Comparison of ENCODE assay signal across 8 cellular contexts in genomic region chr7:43108255-43109011, GRCh38. TPM values are rescaled to one million over a fixed set of nuclear protein-coding genes. Genes with fewer than 3 reads are reported as not detected.
DNase-seq lines count a peak whose midpoint lies in the region; ATAC-seq and TF ChIP-seq lines count a peak whose summit lies in the region.

No MANE protein-coding gene starts in this region.

- DNase-seq in DMS153 (lab: John Stamatoyannopoulos, UW) (peak; percentile 44), Panc1 (ENCODE audit: low read depth, low spot score) (peak; percentile 47), left ventricle myocardium inferior (peak; percentile 44), sciatic nerve (ENCODE audit: low spot score) (peak; percentile 80), amniotic stem cell (lab: John Stamatoyannopoulos, UW) (no peak)
- peak; percentile 57 for DNase-seq in activated naive CD4-positive, alpha-beta T cell treated with anti-CD3 and anti-CD28 coated beads, Interleukin-2, amount 50 U/mL, for 16 hours

- no peak overlapping the region for H3K27ac ChIP-seq in Panc1 (ENCODE audit: low read length)
- no peak overlapping the region for H3K27ac ChIP-seq in left ventricle myocardium inferior (replicated peaks)

- no TSS peak for BruUV-seq in Panc1 (replicated peaks; lab: Mats Ljungman, UMichigan)

- in situ Hi-C loops in Panc1 (cut with HindIII; ENCODE audit: low pct_unique_long_range_greater_than_20kb, low sequenced_read_pairs), result no loop called here

- H3K4me1 ChIP-seq in Panc1 (ENCODE audit: control insufficient read depth, insufficient read depth, low read length), result no peaks in the 10 kb centered on the region
- peaks cover 14% of the 10 kb centered on the region for H3K4me1 ChIP-seq in left ventricle myocardium inferior

- TF ChIP-seq CTCF in Panc1 (IDR thresholded peaks at IDR 0.05) (peak; percentile 95), left ventricle myocardium inferior (IDR thresholded peaks at IDR 0.05; ENCODE audit: borderline replicate concordance) (peak; percentile 81)

- H3K27me3 ChIP-seq in Panc1 (ENCODE audit: control insufficient read depth, insufficient read depth, low read length) (peaks cover 21% of the 10 kb centered on the region), left ventricle myocardium inferior (ENCODE audit: low read depth) (peaks cover 71% of the 10 kb centered on the region)

- intact Hi-C loops in Panc1 (cut with micrococcal nuclease; ENCODE audit: unreplicated experiment) (loop anchor here (10.0 kb wide), 1 partner anchor 164 kb away; no protein-coding TSS in a partner anchor), left ventricle myocardium inferior (cut with micrococcal nuclease) (loop anchor here (5.0 kb wide), 1 partner anchor 166 kb away; no protein-coding TSS in a partner anchor), sciatic nerve (cut with DNase I) (no loop called here)

- H3K4me3 ChIP-seq in Panc1 (ENCODE audit: low read depth in 2 of 2, low read length in 2 of 2) (no peak overlapping the region), left ventricle myocardium inferior (no peak overlapping the region)

- POLR2A ChIA-PET in Panc1 (lab: Charles Lee), result no interaction called here

- CTCF ChIA-PET in Panc1 (lab: Charles Lee), result interaction anchor here (0.5 to 1.0 kb wide), 2 partner anchors 16 to 178 kb away, joined by 3 read pairs; no protein-coding TSS in a partner anchor

- H3K9me3 ChIP-seq in Panc1 (ENCODE audit: control insufficient read depth, insufficient read depth, low read depth, low read length) (no peaks in the 10 kb centered on the region), left ventricle myocardium inferior (replicated peaks) (peaks cover 7% of the 10 kb centered on the region)

- H3K36me3 ChIP-seq in Panc1 (ENCODE audit: control insufficient read depth, insufficient read depth, low read length), result no peaks in the 10 kb centered on the region
- no peaks in the 10 kb centered on the region for H3K36me3 ChIP-seq in left ventricle myocardium inferior

- ATAC-seq in GM19397 (IDR thresholded peaks at IDR 0.05; ENCODE audit: unreplicated experiment) (peak; percentile 86), HG03432 (IDR thresholded peaks at IDR 0.05; ENCODE audit: unreplicated experiment) (peak; percentile 93), Panc1 (peak; percentile 95), sciatic nerve (peak; percentile 73)

RNA-seq across cellular contexts. Expression of gene HECW1, which starts 4.0 kb away (rescaled TPM):
- total RNA-seq in Panc1 (2021; ENCODE audit: unreplicated experiment), result 0.77 TPM
- 0.44 TPM for polyA plus RNA-seq in Panc1 (2012; ENCODE audit: insufficient read length)
- not detected for total RNA-seq in left ventricle myocardium inferior
- total RNA-seq in sciatic nerve, result 4.8 TPM
